14 cellular contexts compared by ENCODE assay signal in genomic region chr10:90461437-90462155, GRCh38.
DNase-seq lines count a peak whose midpoint lies in the region; ATAC-seq, FAIRE-seq and TF ChIP-seq lines count a peak whose summit lies in the region.
"Had no signal": no experiment of that assay in that cellular context is flagged by ENCODE, and none has a peak within 500 bp of the region (broad histone marks: within the 10 kb centered on the region; RNA-seq: fewer than 3 reads in every experiment).

No MANE protein-coding gene starts in this region.

- H3K9me3 ChIP-seq in astrocyte (ENCODE audit: insufficient read depth, low read depth, low read length) (no peaks in the 10 kb centered on the region), trophoblast cell (ENCODE audit: insufficient read depth, low read depth, low read length) (no peaks in the 10 kb centered on the region), BE2C (no peaks in the 10 kb centered on the region), sigmoid colon (no peaks in the 10 kb centered on the region)
- H3K9me3 ChIP-seq: A549, HAP-1 had no signal

- no peak for TF ChIP-seq CTCF in GM23338 (conservative IDR thresholded peaks at IDR 0.05; ENCODE audit: low read depth in 2 of 2)
- TF ChIP-seq CTCF in astrocyte (IDR thresholded peaks at IDR 0.05; ENCODE audit: insufficient read depth, low read depth, low read length), result no peak
- TF ChIP-seq CTCF in BE2C (IDR thresholded peaks at IDR 0.05; ENCODE audit: low read depth, low read length), result no peak
- no peak for TF ChIP-seq CTCF in sigmoid colon (IDR thresholded peaks at IDR 0.05)

- no peak for TF ChIP-seq EP300 in sigmoid colon (IDR thresholded peaks at IDR 0.05)

- H3K9ac ChIP-seq in astrocyte (ENCODE audit: low read length) (no peak overlapping the region), trophoblast cell (ENCODE audit: low read length) (no peak overlapping the region)

- no peak overlapping the region for H3K14ac ChIP-seq in trophoblast cell (ENCODE audit: low read length)

- H3K27me3 Mint-ChIP-seq in GM23338 (ENCODE audit: insufficient read depth, low read depth, poor library complexity), result peaks cover 2% of the 10 kb centered on the region
- H3K27me3 Mint-ChIP-seq in astrocyte (ENCODE audit: low read depth, unreplicated experiment), result no peaks in the 10 kb centered on the region

- H3K4me3 ChIP-seq in GM23338, result no peak overlapping the region
- no peak overlapping the region for H3K4me3 ChIP-seq in astrocyte (ENCODE audit: insufficient read depth, low read depth, low read length)
- H3K4me3 ChIP-seq in trophoblast cell (ENCODE audit: low read depth, low read length), result no peak overlapping the region
- no peak overlapping the region for H3K4me3 ChIP-seq in BE2C (ENCODE audit: low read depth, low read length)
- H3K4me3 ChIP-seq in sigmoid colon, result no peak overlapping the region
- H3K4me3 ChIP-seq: A549, HAP-1 had no signal

- no peak overlapping the region for H2AK5ac ChIP-seq in trophoblast cell (ENCODE audit: low read length)

- TF ChIP-seq POLR2A in sigmoid colon (IDR thresholded peaks at IDR 0.05), result no peak

- H3K79me2 ChIP-seq in GM23338 (replicated peaks; ENCODE audit: insufficient read depth), result no peaks in the 10 kb centered on the region
- no peaks in the 10 kb centered on the region for H3K79me2 ChIP-seq in astrocyte (ENCODE audit: insufficient read depth, low read length)
- H3K79me2 ChIP-seq in trophoblast cell (ENCODE audit: control insufficient read depth, insufficient read depth, low read length, poor library complexity), result no peaks in the 10 kb centered on the region

- no peak for ATAC-seq in GM23338
- ATAC-seq: A549 had no signal

- H3K23ac ChIP-seq in trophoblast cell (ENCODE audit: low read length), result no peak overlapping the region

- peak overlapping the region; percentile 72 for H2BK120ac ChIP-seq in trophoblast cell (ENCODE audit: insufficient read depth, low read length, poor library complexity)

- peak overlapping the region; percentile 68 for H2BK5ac ChIP-seq in trophoblast cell (ENCODE audit: low read depth, low read length, poor library complexity)

- H4K12ac ChIP-seq in trophoblast cell (ENCODE audit: low read depth, low read length), result no peak overlapping the region

- no peak overlapping the region for H3K4ac ChIP-seq in trophoblast cell (ENCODE audit: low read depth, low read length)

- H3K9me3 Mint-ChIP-seq in GM23338, result no peaks in the 10 kb centered on the region
- H3K9me3 Mint-ChIP-seq in astrocyte (ENCODE audit: unreplicated experiment), result no peaks in the 10 kb centered on the region

- H3K27ac Mint-ChIP-seq in GM23338, result peak overlapping the region; percentile 8; the same call in 1 of the 2 replicates
- no peak overlapping the region for H3K27ac Mint-ChIP-seq in astrocyte (ENCODE audit: unreplicated experiment)

- FAIRE-seq in astrocyte (lab: Jason Lieb, UNC), result no peak
- FAIRE-seq: A549 had no signal

- H3K4me1 ChIP-seq in GM23338 (ENCODE audit: insufficient read depth) (no peaks in the 10 kb centered on the region), astrocyte (ENCODE audit: insufficient read depth, low read length) (no peaks in the 10 kb centered on the region), trophoblast cell (ENCODE audit: control insufficient read depth in 1 of 2, insufficient read depth in 2 of 2, low read length in 2 of 2) (peaks cover 0 to 1% of the 10 kb centered on the region in 2 experiments), BE2C (no peaks in the 10 kb centered on the region), sigmoid colon (no peaks in the 10 kb centered on the region)
- H3K4me1 ChIP-seq: A549, HAP-1 had no signal

- H2AFZ ChIP-seq in GM23338 (peak overlapping the region; percentile 64; the same call in 1 of the 2 replicates), astrocyte (ENCODE audit: low read depth, low read length) (no peak overlapping the region), trophoblast cell (ENCODE audit: insufficient read depth, low read length, poor library complexity) (no peak overlapping the region)

- H3K4me2 ChIP-seq in GM23338, result no peak overlapping the region
- no peak overlapping the region for H3K4me2 ChIP-seq in astrocyte (ENCODE audit: low read length)
- H3K4me2 ChIP-seq in trophoblast cell (ENCODE audit: low read length), result no peak overlapping the region
- H3K4me2 ChIP-seq: A549 had no signal

- H3K4me3 Mint-ChIP-seq in GM23338, result no peak overlapping the region
- H3K4me3 Mint-ChIP-seq in astrocyte (ENCODE audit: unreplicated experiment), result no peak overlapping the region

- H4K91ac ChIP-seq in trophoblast cell (ENCODE audit: low read depth, low read length), result peak overlapping the region; percentile 77

- intact Hi-C loops in sigmoid colon (cut with DNase I), result no loop called here

- H3K27me3 ChIP-seq in GM23338 (ENCODE audit: insufficient read depth) (no peaks in the 10 kb centered on the region), astrocyte (ENCODE audit: insufficient read depth, low read length) (no peaks in the 10 kb centered on the region), trophoblast cell (ENCODE audit: insufficient read depth, low read length) (no peaks in the 10 kb centered on the region), BE2C (no peaks in the 10 kb centered on the region), sigmoid colon (no peaks in the 10 kb centered on the region)

- H3K4me1 Mint-ChIP-seq in GM23338 (peaks cover 9% of the 10 kb centered on the region), astrocyte (ENCODE audit: low read depth, unreplicated experiment) (no peaks in the 10 kb centered on the region)

- DNase-seq in GM23338 (ENCODE audit: low spot score), result no peak
- DNase-seq in astrocyte (ENCODE audit: low read depth), result peak; percentile 86
- DNase-seq in epithelial cell of prostate (ENCODE audit: low read depth, low spot score), result no peak
- no peak for DNase-seq in trophoblast cell
- no peak for DNase-seq in DMS 273 (lab: John Stamatoyannopoulos, UW; ENCODE audit: unreplicated experiment)
- DNase-seq in BE2C, result no peak
- no peak for DNase-seq in SW 1271 (lab: John Stamatoyannopoulos, UW)
- DNase-seq in sigmoid colon, result no peak
- DNase-seq: DMS53, NCI-H187 treated with DMSO at 0.1 percent for 48 hours, NCI-H446 had no signal

- H4K8ac ChIP-seq in trophoblast cell (ENCODE audit: low read depth, low read length), result no peak overlapping the region

- H3F3A ChIP-seq in GM23338 (replicated peaks; ENCODE audit: low read depth), result no peaks in the 10 kb centered on the region

- H3K27ac ChIP-seq in GM23338 (ENCODE audit: low read depth), result no peak overlapping the region
- H3K27ac ChIP-seq in astrocyte (ENCODE audit: low read depth, low read length), result no peak overlapping the region
- peak overlapping the region; percentile 69 for H3K27ac ChIP-seq in epithelial cell of prostate
- peak overlapping the region; percentile 68 for H3K27ac ChIP-seq in trophoblast cell (ENCODE audit: low read depth, low read length)
- H3K27ac ChIP-seq in sigmoid colon, result no peak overlapping the region
- H3K27ac ChIP-seq: A549, HL-60 had no signal

- peak overlapping the region; percentile 96 for H2BK12ac ChIP-seq in trophoblast cell (ENCODE audit: low read length)

- H3K36me3 ChIP-seq in GM23338 (ENCODE audit: insufficient read depth) (no peaks in the 10 kb centered on the region), astrocyte (ENCODE audit: insufficient read depth, low read length) (no peaks in the 10 kb centered on the region), trophoblast cell (ENCODE audit: control insufficient read depth in 1 of 2, insufficient read depth in 2 of 2, low read length in 2 of 2) (no peaks in the 10 kb centered on the region), BE2C (no peaks in the 10 kb centered on the region), sigmoid colon (no peaks in the 10 kb centered on the region)
- H3K36me3 ChIP-seq: HAP-1 had no signal

- no peaks in the 10 kb centered on the region for H4K20me1 ChIP-seq in GM23338 (replicated peaks; ENCODE audit: insufficient read depth)
- no peaks in the 10 kb centered on the region for H4K20me1 ChIP-seq in astrocyte (ENCODE audit: insufficient read depth, low read length)

- no peak overlapping the region for H3K18ac ChIP-seq in trophoblast cell (ENCODE audit: low read length)

- WGBS in trophoblast cell (ENCODE audit: extremely low coverage, insufficient coverage, insufficient read length), result no CpG with 5 or more reads among the region's 4 CpGs
- 46 to 53% methylated on average over 4 of the region's 4 CpGs for WGBS in sigmoid colon, 2 donors

- peaks cover 5% of the 10 kb centered on the region; the same call in 1 of the 2 replicates for H3K9me2 ChIP-seq in GM23338 (ENCODE audit: insufficient read depth)

- H3K36me3 Mint-ChIP-seq in GM23338 (ENCODE audit: low read depth) (no peaks in the 10 kb centered on the region), astrocyte (ENCODE audit: low read depth, unreplicated experiment) (no peaks in the 10 kb centered on the region)

- H3K79me1 ChIP-seq in trophoblast cell (ENCODE audit: low read length), result peaks cover 6% of the 10 kb centered on the region

TF ChIP-seq in GM23338, 12 proteins besides CTCF, POLR2A, EP300 and RAD21 (continues in another document):
- no peak for TF ChIP-seq CREB1 (CRISPR knock-in tag; IDR thresholded peaks at IDR 0.05; ENCODE audit: low read depth)
- no peak for TF ChIP-seq ZNF114 (CRISPR knock-in tag; IDR thresholded peaks at IDR 0.05)
- TF ChIP-seq POLR2AphosphoS5 (IDR thresholded peaks at IDR 0.05; ENCODE audit: low read depth), result no peak
- TF ChIP-seq EZH2phosphoT487 (IDR thresholded peaks at IDR 0.05; ENCODE audit: unreplicated experiment), result no peak
- TF ChIP-seq REST (IDR thresholded peaks at IDR 0.05; ENCODE audit: unreplicated experiment), result no peak

Comparison
In these comparisons a context has a peak if more than half of its experiments do, and no peak if none do; other contexts are left out.
1. H3K27ac ChIP-seq: peak in epithelial cell of prostate (single experiment) and trophoblast cell (single experiment); none in GM23338 (single experiment), astrocyte (single experiment) and sigmoid colon (0 of 4).